ENCODE assay signal across 19 cellular contexts in genomic region chr7:144777005-144777814, GRCh38.
"Had no signal": no experiment of that assay in that cellular context is flagged by ENCODE, and none has a peak within 500 bp of the region (broad histone marks: within the 10 kb centered on the region; RNA-seq: fewer than 3 reads in every experiment).

No MANE protein-coding gene starts in this region.

- H3K27me3 Mint-ChIP-seq: activated CD8-positive, alpha-beta memory T cell treated with anti-CD3 and anti-CD28 coated beads, Interleukin-2, amount 10 ng/mL, durations not matched to agents 7 days and 5 days; activated naive CD8-positive, alpha-beta T cell treated with anti-CD3 and anti-CD28 coated beads for 36 hours; dendritic cell treated with granulocyte-macrophage colony-stimulating factor and Interleukin-4, amounts not matched to agents 40 ng/mL and 50 ng/mL, for 4 days; effector memory CD8-positive, alpha-beta T cell; natural killer cell treated with Interleukin-12 subunit alpha and Interleukin-12 subunit beta and Interleukin-15 and Interleukin-18, amount 100 ng/mL, for 72 hours had no signal

- H3K4me1 ChIP-seq: lower lobe of right lung, psoas muscle, sigmoid colon had no signal

- H3K9me3 Mint-ChIP-seq: activated T-cell treated with anti-CD3 and anti-CD28 coated beads, Interleukin-2, amount 50 U/mL, for 4 hours; dendritic cell treated with granulocyte-macrophage colony-stimulating factor and Interleukin-4, amounts not matched to agents 40 ng/mL and 50 ng/mL, for 4 days; effector memory CD8-positive, alpha-beta T cell; natural killer cell treated with Interleukin-12 subunit alpha and Interleukin-12 subunit beta and Interleukin-15 and Interleukin-18, amount 100 ng/mL, for 72 hours had no signal

- H3K9me3 ChIP-seq: lower lobe of right lung, psoas muscle, sigmoid colon had no signal

- H3K36me3 ChIP-seq: brain microvascular endothelial cell, lower lobe of right lung, sigmoid colon had no signal

- H3K4me3 Mint-ChIP-seq: activated CD8-positive, alpha-beta memory T cell treated with anti-CD3 and anti-CD28 coated beads, Interleukin-2, amount 10 ng/mL, durations not matched to agents 7 days and 5 days; activated naive CD8-positive, alpha-beta T cell treated with anti-CD3 and anti-CD28 coated beads for 36 hours; activated T-cell treated with anti-CD3 and anti-CD28 coated beads, Interleukin-2, amount 50 U/mL, for 4 hours; dendritic cell treated with granulocyte-macrophage colony-stimulating factor and Interleukin-4, amounts not matched to agents 40 ng/mL and 50 ng/mL, for 4 days; effector memory CD8-positive, alpha-beta T cell; natural killer cell treated with Interleukin-12 subunit alpha and Interleukin-12 subunit beta and Interleukin-15 and Interleukin-18, amount 100 ng/mL, for 72 hours had no signal

- H3K27ac Mint-ChIP-seq: activated CD8-positive, alpha-beta memory T cell treated with anti-CD3 and anti-CD28 coated beads, Interleukin-2, amount 10 ng/mL, durations not matched to agents 7 days and 5 days; activated naive CD8-positive, alpha-beta T cell treated with anti-CD3 and anti-CD28 coated beads for 36 hours; dendritic cell treated with granulocyte-macrophage colony-stimulating factor and Interleukin-4, amounts not matched to agents 40 ng/mL and 50 ng/mL, for 4 days; natural killer cell treated with Interleukin-12 subunit alpha and Interleukin-12 subunit beta and Interleukin-15 and Interleukin-18, amount 100 ng/mL, for 72 hours had no signal

- H3K27me3 ChIP-seq: brain microvascular endothelial cell, sigmoid colon had no signal

- ATAC-seq: activated CD8-positive, alpha-beta memory T cell treated with anti-CD3 and anti-CD28 coated beads, Interleukin-2, amount 10 ng/mL, durations not matched to agents 7 days and 5 days; activated T-cell treated with anti-CD3 and anti-CD28 coated beads, Interleukin-2, amount 50 U/mL, for 4 hours; effector memory CD8-positive, alpha-beta T cell; lower lobe of right lung; natural killer cell treated with Interleukin-12 subunit alpha and Interleukin-12 subunit beta and Interleukin-15 and Interleukin-18, amount 100 ng/mL, for 72 hours; psoas muscle had no signal

- H3K27ac ChIP-seq: brain microvascular endothelial cell, lower lobe of right lung, psoas muscle, sigmoid colon had no signal

- DNase-seq: activated CD4-positive, alpha-beta T cell treated with anti-CD3 and anti-CD28 coated beads, Interleukin-2, amount 50 U/mL, for 4 hours; activated CD4-positive, CD25-positive, alpha-beta regulatory T cell; activated CD8-positive, alpha-beta memory T cell treated with anti-CD3 and anti-CD28 coated beads, Interleukin-2, amount 10 ng/mL, durations not matched to agents 7 days and 5 days; activated gamma-delta T cell; activated naive CD8-positive, alpha-beta T cell treated with anti-CD3 and anti-CD28 coated beads for 36 hours; activated T-cell treated with anti-CD3 and anti-CD28 coated beads, Interleukin-2, amount 50 U/mL, for 4 hours; brain microvascular endothelial cell; effector memory CD8-positive, alpha-beta T cell; erythroblast; hippocampal formation; lower lobe of right lung; occipital lobe; psoas muscle; sigmoid colon; stimulated activated CD4-positive, alpha-beta T cell treated with anti-CD3 and anti-CD28 coated beads, Interleukin-12 subunit alpha, Interleukin-12 subunit beta, amount 100 ng/mL, for 4 hours; stimulated activated naive CD4-positive, alpha-beta T cell treated with Interleukin-2 at 50 U/mL for 16 hours; T-helper 2 cell had no signal

- H3K4me3 ChIP-seq: lower lobe of right lung, psoas muscle, sigmoid colon had no signal

- H3K36me3 Mint-ChIP-seq: natural killer cell treated with Interleukin-12 subunit alpha and Interleukin-12 subunit beta and Interleukin-15 and Interleukin-18, amount 100 ng/mL, for 72 hours had no signal
